9 cellular contexts compared by ENCODE assay signal in the genomic region with DNA sequence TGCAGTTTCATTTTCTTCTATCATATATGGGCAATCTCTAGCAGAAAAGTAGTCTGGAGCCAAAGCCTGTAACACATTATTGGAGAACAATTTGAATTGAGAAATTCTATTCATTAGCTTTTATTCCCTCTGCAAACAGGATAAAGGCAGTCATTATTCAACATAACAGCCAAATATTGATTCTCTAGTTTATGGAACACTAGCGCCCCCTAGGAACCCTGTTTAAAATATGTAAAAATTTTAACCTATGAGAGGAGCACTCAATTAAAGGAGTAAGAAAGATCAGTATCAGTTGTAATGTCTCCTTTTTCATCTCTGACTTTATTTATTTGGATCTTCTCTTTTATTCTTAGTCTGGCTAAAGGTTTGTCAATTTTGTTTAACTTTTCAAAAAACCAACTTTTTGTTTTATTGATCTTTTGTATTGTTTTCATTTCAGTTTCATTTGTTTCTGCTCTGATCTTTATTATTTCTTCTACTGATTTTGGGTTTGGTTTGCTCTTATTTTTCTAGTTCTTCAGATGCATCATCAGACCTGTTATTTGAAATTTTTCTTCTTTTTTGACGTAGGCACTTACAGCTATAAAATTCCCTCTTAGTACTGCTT. TPM values are rescaled to one million over a fixed set of nuclear protein-coding genes. Genes with fewer than 3 reads are reported as not detected.
DNase-seq lines count a peak whose midpoint lies in the region; ATAC-seq, FAIRE-seq and TF ChIP-seq lines count a peak whose summit lies in the region.
"Had no signal": no experiment of that assay in that cellular context is flagged by ENCODE, and none has a peak within 500 bp of the region (broad histone marks: within the 10 kb centered on the region; RNA-seq: fewer than 3 reads in every experiment).

No MANE protein-coding gene starts in this region.

- H3K27ac ChIP-seq in Karpas-422 (ENCODE audit: low read length) (no peak overlapping the region), keratinocyte (ENCODE audit: control insufficient read depth, insufficient read depth, low read length) (no peak overlapping the region), psoas muscle (no peak overlapping the region)

- intact Hi-C loops in psoas muscle (cut with DNase I), result no loop called here

- H3K9me3 Mint-ChIP-seq in WTC11, result peaks cover 9% of the 10 kb centered on the region

- no peak overlapping the region for H3K27ac Mint-ChIP-seq in WTC11
- H3K27ac Mint-ChIP-seq: CD4-positive, CD25-positive, alpha-beta regulatory T cell had no signal

- H3K4me2 ChIP-seq in Karpas-422 (ENCODE audit: low read depth, low read length, poor library complexity, severe bottlenecking) (no peak overlapping the region), keratinocyte (ENCODE audit: control insufficient read depth, extremely low read depth, insufficient read depth, low read depth, low read length) (no peak overlapping the region)

- peaks cover 7% of the 10 kb centered on the region for H3K27me3 Mint-ChIP-seq in WTC11 (ENCODE audit: low read depth)

- POLR2A ChIA-PET in WTC11 (lab: Charles Lee), result no interaction called here

- TF ChIP-seq CTCF in WTC11 (IDR thresholded peaks at IDR 0.05) (peak; percentile 62), keratinocyte (optimal IDR thresholded peaks at IDR 0.05 in 1 of 3, IDR thresholded peaks at IDR 0.05 in 1 of 3, conservative IDR thresholded peaks at IDR 0.05 in 1 of 3; ENCODE audit: extremely low read depth in 1 of 3, insufficient read depth in 2 of 3, low read length in 3 of 3) (peak in 2 of 3 experiments; percentile 33 to 50), psoas muscle (IDR thresholded peaks at IDR 0.05) (no peak)

- H4K20me1 ChIP-seq in Karpas-422 (ENCODE audit: insufficient read depth, low read depth, low read length) (no peaks in the 10 kb centered on the region), keratinocyte (ENCODE audit: control insufficient read depth, extremely low read depth, insufficient read depth, low read length) (no peaks in the 10 kb centered on the region)

- peaks cover 6% of the 10 kb centered on the region for H3K4me1 Mint-ChIP-seq in WTC11

- ATAC-seq in WTC11, result no peak
- no peak for ATAC-seq in HG02852 (IDR thresholded peaks at IDR 0.05; ENCODE audit: unreplicated experiment)
- no peak for ATAC-seq in psoas muscle

- 30 to 55% (median 51%) methylated on average over 2 of the region's 2 CpGs for WGBS in psoas muscle, 3 donors

- dilution Hi-C loops in keratinocyte (cut with MboI; ENCODE audit: extremely low pct_ligation_motif_present, low sequenced_read_pairs), result no loop called here

- H3K9me1 ChIP-seq in keratinocyte (ENCODE audit: control insufficient read depth, extremely low read depth, insufficient read depth, low read length), result no peaks in the 10 kb centered on the region

- no peaks in the 10 kb centered on the region for H3K27me3 ChIP-seq in Karpas-422 (ENCODE audit: low read length)
- H3K27me3 ChIP-seq in keratinocyte (ENCODE audit: control insufficient read depth, extremely low read depth, insufficient read depth, low read length), result no peaks in the 10 kb centered on the region
- H3K27me3 ChIP-seq in psoas muscle (ENCODE audit: insufficient read depth in 3 of 3, low read length in 2 of 3), result no peaks in the 10 kb centered on the region

- H3K4me3 Mint-ChIP-seq in WTC11, result no peak overlapping the region
- H3K4me3 Mint-ChIP-seq: CD4-positive, CD25-positive, alpha-beta regulatory T cell had no signal

- H3K36me3 Mint-ChIP-seq in WTC11, result peaks cover 4% of the 10 kb centered on the region
- H3K36me3 Mint-ChIP-seq: CD4-positive, CD25-positive, alpha-beta regulatory T cell had no signal

- H3K9me3 ChIP-seq in Karpas-422 (ENCODE audit: low read length) (no peaks in the 10 kb centered on the region), keratinocyte (ENCODE audit: control insufficient read depth, low read depth, low read length) (no peaks in the 10 kb centered on the region), psoas muscle (no peaks in the 10 kb centered on the region)

- H2AFZ ChIP-seq in Karpas-422 (ENCODE audit: low read length), result no peak overlapping the region
- no peak overlapping the region for H2AFZ ChIP-seq in keratinocyte (ENCODE audit: control insufficient read depth, low read length)

- H3K9ac ChIP-seq in Karpas-422 (ENCODE audit: low read length) (no peak overlapping the region), keratinocyte (ENCODE audit: control insufficient read depth, extremely low read depth, insufficient read depth, low read length) (no peak overlapping the region)

- DNase-seq in NCI-H1436 (lab: John Stamatoyannopoulos, UW) (peak; percentile 26), NCI-H1436 treated with DMSO at 0.1 percent for 48 hours (lab: John Stamatoyannopoulos, UW) (no peak), Karpas-422 (peak; percentile 87), WTC11 (ENCODE audit: low spot score) (peak; percentile 12), keratinocyte (ENCODE audit: low read depth, low spot score) (no peak), psoas muscle (no peak), NCI-H2029 treated with DMSO at 0.1 percent for 48 hours (lab: John Stamatoyannopoulos, UW) (no peak)

- H3K4me3 ChIP-seq in Karpas-422 (ENCODE audit: low read length) (no peak overlapping the region), keratinocyte (ENCODE audit: control insufficient read depth in 2 of 3, extremely low read depth in 1 of 3, insufficient read depth in 2 of 3, low read depth in 1 of 3, low read length in 3 of 3) (no peak overlapping the region), psoas muscle (no peak overlapping the region)

- H3K4me1 ChIP-seq in Karpas-422 (ENCODE audit: low read length) (no peaks in the 10 kb centered on the region), keratinocyte (ENCODE audit: control insufficient read depth, extremely low read depth, insufficient read depth, low read length) (no peaks in the 10 kb centered on the region), psoas muscle (no peaks in the 10 kb centered on the region)

- CTCF ChIA-PET in WTC11 (lab: Charles Lee), result no interaction called here

- no peaks in the 10 kb centered on the region for H3K9me2 ChIP-seq in Karpas-422 (replicated peaks; ENCODE audit: insufficient read depth, low read length)

- no peaks in the 10 kb centered on the region for H3K36me3 ChIP-seq in Karpas-422 (ENCODE audit: insufficient read depth, low read length)
- H3K36me3 ChIP-seq in keratinocyte (ENCODE audit: control insufficient read depth in 2 of 2, extremely low read depth in 1 of 2, insufficient read depth in 2 of 2, low read length in 2 of 2), result no peaks in the 10 kb centered on the region
- H3K36me3 ChIP-seq in psoas muscle (ENCODE audit: insufficient read depth in 1 of 2, low read depth in 1 of 2), result no peaks in the 10 kb centered on the region

- H3K79me2 ChIP-seq in Karpas-422 (ENCODE audit: low read length) (no peaks in the 10 kb centered on the region), keratinocyte (ENCODE audit: control insufficient read depth, insufficient read depth, low read length) (no peaks in the 10 kb centered on the region)

- FAIRE-seq in keratinocyte (lab: Jason Lieb, UNC), result no peak

TF ChIP-seq in WTC11, 78 proteins besides CTCF, POLR2A, EP300 and RAD21:
- TF ChIP-seq SP1 (CRISPR knock-in tag; conservative IDR thresholded peaks at IDR 0.05), result no peak
- no peak for TF ChIP-seq ETV6 (CRISPR knock-in tag; IDR thresholded peaks at IDR 0.05)
- TF ChIP-seq IRF2 (CRISPR knock-in tag; IDR thresholded peaks at IDR 0.05; ENCODE audit: borderline replicate concordance, low read depth), result no peak
- TF ChIP-seq, protein P1, sequence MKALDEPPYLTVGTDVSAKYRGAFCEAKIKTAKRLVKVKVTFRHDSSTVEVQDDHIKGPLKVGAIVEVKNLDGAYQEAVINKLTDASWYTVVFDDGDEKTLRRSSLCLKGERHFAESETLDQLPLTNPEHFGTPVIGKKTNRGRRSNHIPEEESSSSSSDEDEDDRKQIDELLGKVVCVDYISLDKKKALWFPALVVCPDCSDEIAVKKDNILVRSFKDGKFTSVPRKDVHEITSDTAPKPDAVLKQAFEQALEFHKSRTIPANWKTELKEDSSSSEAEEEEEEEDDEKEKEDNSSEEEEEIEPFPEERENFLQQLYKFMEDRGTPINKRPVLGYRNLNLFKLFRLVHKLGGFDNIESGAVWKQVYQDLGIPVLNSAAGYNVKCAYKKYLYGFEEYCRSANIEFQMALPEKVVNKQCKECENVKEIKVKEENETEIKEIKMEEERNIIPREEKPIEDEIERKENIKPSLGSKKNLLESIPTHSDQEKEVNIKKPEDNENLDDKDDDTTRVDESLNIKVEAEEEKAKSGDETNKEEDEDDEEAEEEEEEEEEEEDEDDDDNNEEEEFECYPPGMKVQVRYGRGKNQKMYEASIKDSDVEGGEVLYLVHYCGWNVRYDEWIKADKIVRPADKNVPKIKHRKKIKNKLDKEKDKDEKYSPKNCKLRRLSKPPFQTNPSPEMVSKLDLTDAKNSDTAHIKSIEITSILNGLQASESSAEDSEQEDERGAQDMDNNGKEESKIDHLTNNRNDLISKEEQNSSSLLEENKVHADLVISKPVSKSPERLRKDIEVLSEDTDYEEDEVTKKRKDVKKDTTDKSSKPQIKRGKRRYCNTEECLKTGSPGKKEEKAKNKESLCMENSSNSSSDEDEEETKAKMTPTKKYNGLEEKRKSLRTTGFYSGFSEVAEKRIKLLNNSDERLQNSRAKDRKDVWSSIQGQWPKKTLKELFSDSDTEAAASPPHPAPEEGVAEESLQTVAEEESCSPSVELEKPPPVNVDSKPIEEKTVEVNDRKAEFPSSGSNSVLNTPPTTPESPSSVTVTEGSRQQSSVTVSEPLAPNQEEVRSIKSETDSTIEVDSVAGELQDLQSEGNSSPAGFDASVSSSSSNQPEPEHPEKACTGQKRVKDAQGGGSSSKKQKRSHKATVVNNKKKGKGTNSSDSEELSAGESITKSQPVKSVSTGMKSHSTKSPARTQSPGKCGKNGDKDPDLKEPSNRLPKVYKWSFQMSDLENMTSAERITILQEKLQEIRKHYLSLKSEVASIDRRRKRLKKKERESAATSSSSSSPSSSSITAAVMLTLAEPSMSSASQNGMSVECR (CRISPR knock-in tag; IDR thresholded peaks at IDR 0.05; ENCODE audit: borderline replicate concordance), result no peak
- TF ChIP-seq FOXJ3 (CRISPR knock-in tag; IDR thresholded peaks at IDR 0.05; ENCODE audit: borderline replicate concordance), result no peak

RNA-seq across cellular contexts. Expression of a gene that starts 4.8 kb away (rescaled TPM):
- not detected in 2 replicates for total RNA-seq in Karpas-422 (2014; rRNA removed; shearing (Covaris generic); ENCODE audit: low replicate concordance)
- total RNA-seq in WTC11 (2021) (not detected in 3 replicates), psoas muscle (not detected)
- polyA plus RNA-seq in keratinocyte (0.14 to 0.42 TPM in 2 of 3 replicates, not detected in the other), psoas muscle (not detected)
- polyA plus RNA-seq in keratinocyte (2011; ENCODE audit: low read depth), result not detected
- 0.18 and 0.38 TPM in 2 replicates for polyA plus RNA-seq in keratinocyte (2011; cell fraction: cytosol; rRNA removed)
- 0.29 TPM in 1 of 2 replicates, not detected in the other for polyA plus RNA-seq in keratinocyte (2011; cell fraction: nucleus; rRNA removed)
- polyA plus RNA-seq in keratinocyte (2012; ENCODE audit: low replicate concordance), result not detected in 2 replicates
- not detected in 3 replicates for polyA minus RNA-seq in keratinocyte
- not detected for polyA minus RNA-seq in keratinocyte (2011; cell fraction: cytosol; rRNA and poly(A)+ RNA removed)
- 2.0 TPM in 1 of 2 replicates, not detected in the other for polyA minus RNA-seq in keratinocyte (2011; cell fraction: nucleus; rRNA and poly(A)+ RNA removed)
- total RNA-seq: CD4-positive, CD25-positive, alpha-beta regulatory T cell had no signal
- polyA plus RNA-seq: CD4-positive, CD25-positive, alpha-beta regulatory T cell had no signal

Comparison
In these comparisons a context has a peak if more than half of its experiments do, and no peak if none do; other contexts are left out.
1. DNase-seq: peak in NCI-H1436 (single experiment), Karpas-422 (single experiment) and WTC11 (single experiment); none in NCI-H1436 treated with DMSO at 0.1 percent for 48 hours (single experiment), keratinocyte (single experiment), psoas muscle (0 of 2) and NCI-H2029 treated with DMSO at 0.1 percent for 48 hours (single experiment).